ENCODE assay signal across 11 cellular contexts in genomic region chrX:151923648-151924047, GRCh38. TPM values are rescaled to one million over a fixed set of nuclear protein-coding genes. Genes with fewer than 3 reads are reported as not detected.
"Had no signal": no experiment of that assay in that cellular context is flagged by ENCODE, and none has a peak within 500 bp of the region (broad histone marks: within the 10 kb centered on the region; RNA-seq: fewer than 3 reads in every experiment).

No MANE protein-coding gene starts in this region.

- H3K9me3 ChIP-seq: HAP-1 had no signal

- H3K36me3 Mint-ChIP-seq: IgD-negative memory B cell had no signal

- H3K27ac Mint-ChIP-seq: HFFc6, IgD-negative memory B cell had no signal

- H3K4me1 ChIP-seq: HAP-1 had no signal

- H3K27ac ChIP-seq: GM23248, HL-60 had no signal

- H3K4me3 Mint-ChIP-seq: HFFc6, IgD-negative memory B cell had no signal

- H3K9ac ChIP-seq: GM23248 had no signal

- ATAC-seq: HCT116 had no signal

- H3K9me3 Mint-ChIP-seq: HFFc6 had no signal

- H3K4me3 ChIP-seq: GM23248, HAP-1 had no signal

- H2AFZ ChIP-seq: GM23248 had no signal

- H3K4me1 Mint-ChIP-seq: IgD-negative memory B cell had no signal

- DNase-seq: GM23248, GOT3, H7, HFFc6, KG1 had no signal

- H3K27me3 Mint-ChIP-seq: IgD-negative memory B cell had no signal

- H3K36me3 ChIP-seq: HAP-1 had no signal

RNA-seq across cellular contexts. Expression of gene MAGEA4, which starts 11.0 kb away (rescaled TPM):
- total RNA-seq: GM23248, H4, HFFc6, HT1080 had no signal
- polyA plus RNA-seq: GM23248, IgD-negative memory B cell had no signal

RNA-seq across cellular contexts. Expression of gene GABRE, which starts 50.8 kb away (rescaled TPM):
- polyA plus RNA-seq: IgD-negative memory B cell had no signal
